13 cellular contexts compared by ENCODE assay signal in the genomic region with DNA sequence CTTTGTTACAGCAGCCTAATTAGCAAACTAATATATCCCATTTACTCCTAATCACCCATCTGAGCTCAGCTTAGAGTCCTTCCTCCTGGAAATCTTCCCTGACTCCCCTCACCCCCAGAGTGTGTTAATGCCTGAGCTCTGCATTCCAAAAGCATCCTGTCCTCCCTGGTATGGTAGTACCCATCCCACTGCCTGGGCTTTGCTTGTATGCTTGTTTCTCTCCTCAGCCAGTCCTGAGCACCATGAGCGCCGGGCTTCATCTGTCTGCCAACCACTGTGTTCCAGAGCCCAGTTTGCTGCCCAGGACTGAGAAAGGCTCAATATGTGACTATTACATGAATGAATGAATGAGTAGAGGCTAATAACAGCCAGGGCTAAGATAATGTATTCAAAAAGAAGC.
DNase-seq lines count a peak whose midpoint lies in the region; ATAC-seq and TF ChIP-seq lines count a peak whose summit lies in the region.
"Had no signal": no experiment of that assay in that cellular context is flagged by ENCODE, and none has a peak within 500 bp of the region (broad histone marks: within the 10 kb centered on the region; RNA-seq: fewer than 3 reads in every experiment).

No MANE protein-coding gene starts in this region.

- H3K79me2 ChIP-seq in GM23338 (replicated peaks; ENCODE audit: insufficient read depth): no peaks in the 10 kb centered on the region

- CTCF ChIA-PET in CD8-positive, alpha-beta memory T cell (lab: Charles Lee): no interaction called here

- H3K4me1 ChIP-seq in GM23338 (ENCODE audit: insufficient read depth) (peaks cover 15% of the 10 kb centered on the region; the same call in 1 of the 2 replicates), endodermal cell (ENCODE audit: control insufficient read depth, insufficient read depth, low read length) (peaks cover 4% of the 10 kb centered on the region)
- H3K4me1 ChIP-seq in CD8-positive, alpha-beta memory T cell (ENCODE audit: insufficient read depth, low read length): no peaks in the 10 kb centered on the region

- POLR2A ChIA-PET in CD8-positive, alpha-beta memory T cell (lab: Charles Lee): no interaction called here

- H3K9me3 ChIP-seq in endodermal cell (ENCODE audit: control insufficient read depth, low read length): no peaks in the 10 kb centered on the region
- H3K9me3 ChIP-seq in CD8-positive, alpha-beta memory T cell (ENCODE audit: low read length): no peaks in the 10 kb centered on the region

- H3K4me1 Mint-ChIP-seq in GM23338 (peaks cover 20% of the 10 kb centered on the region), endodermal cell (peaks cover 10% of the 10 kb centered on the region), nephron progenitor cell (no peaks in the 10 kb centered on the region)
- no peaks in the 10 kb centered on the region for H3K4me1 Mint-ChIP-seq in CD8-positive, alpha-beta memory T cell

- H3K27me3 ChIP-seq in GM23338 (ENCODE audit: insufficient read depth) (no peaks in the 10 kb centered on the region), endodermal cell (ENCODE audit: control insufficient read depth, insufficient read depth, low read length, poor library complexity, severe bottlenecking) (no peaks in the 10 kb centered on the region)
- H3K27me3 ChIP-seq in CD8-positive, alpha-beta memory T cell (ENCODE audit: insufficient read depth, low read length, poor library complexity, severe bottlenecking): no peaks in the 10 kb centered on the region
- H3K27me3 ChIP-seq: BLaER1 treated with 17β-estradiol and CSF1 and Interleukin-3, amounts not matched to agents 10 nM and 100 nM had no signal

- H3K9me2 ChIP-seq in GM23338 (ENCODE audit: insufficient read depth): no peaks in the 10 kb centered on the region

- H3K27me3 Mint-ChIP-seq in GM23338 (ENCODE audit: insufficient read depth, low read depth, poor library complexity) (peaks cover 3% of the 10 kb centered on the region), endodermal cell (ENCODE audit: insufficient read depth) (peaks cover 12% of the 10 kb centered on the region), nephron progenitor cell (ENCODE audit: low read depth, poor library complexity) (peaks cover 17% of the 10 kb centered on the region)
- H3K27me3 Mint-ChIP-seq in CD8-positive, alpha-beta memory T cell: peaks cover 5 to 19% of the 10 kb centered on the region in 2 donors

- TF ChIP-seq CTCF in GM23338 (conservative IDR thresholded peaks at IDR 0.05; ENCODE audit: low read depth in 2 of 2): no peak
- TF ChIP-seq CTCF in endodermal cell (conservative IDR thresholded peaks at IDR 0.05): no peak
- no peak for TF ChIP-seq CTCF in nephron progenitor cell (IDR thresholded peaks at IDR 0.05)

- peaks cover 16% of the 10 kb centered on the region for H3K9me3 Mint-ChIP-seq in GM23338
- H3K9me3 Mint-ChIP-seq in endodermal cell: peaks cover 8% of the 10 kb centered on the region
- H3K9me3 Mint-ChIP-seq in nephron progenitor cell: peaks cover 16% of the 10 kb centered on the region
- H3K9me3 Mint-ChIP-seq in CD8-positive, alpha-beta memory T cell: peaks cover 0 to 2% (median 0%) of the 10 kb centered on the region in 5 donors
- H3K9me3 Mint-ChIP-seq: CD4-positive, alpha-beta T cell had no signal

- H3K4me3 ChIP-seq in GM23338 (no peak overlapping the region), endodermal cell (ENCODE audit: low read length) (no peak overlapping the region)
- H3K4me3 ChIP-seq in CD8-positive, alpha-beta memory T cell (ENCODE audit: low read length): no peak overlapping the region
- H3K4me3 ChIP-seq: BLaER1 treated with 17β-estradiol and CSF1 and Interleukin-3, amounts not matched to agents 10 nM and 100 nM had no signal

- peaks cover 7% of the 10 kb centered on the region; the same call in 1 of the 3 replicates for H3K36me3 Mint-ChIP-seq in GM23338 (ENCODE audit: low read depth)
- no peaks in the 10 kb centered on the region for H3K36me3 Mint-ChIP-seq in endodermal cell (ENCODE audit: low read depth)
- H3K36me3 Mint-ChIP-seq in nephron progenitor cell (ENCODE audit: low read depth): no peaks in the 10 kb centered on the region
- peaks cover 0 to 4% (median 0%) of the 10 kb centered on the region in 3 donors for H3K36me3 Mint-ChIP-seq in CD8-positive, alpha-beta memory T cell

- H3K36me3 ChIP-seq in GM23338 (ENCODE audit: insufficient read depth): no peaks in the 10 kb centered on the region
- no peaks in the 10 kb centered on the region for H3K36me3 ChIP-seq in endodermal cell (ENCODE audit: control insufficient read depth, insufficient read depth, low read length)
- H3K36me3 ChIP-seq in CD8-positive, alpha-beta memory T cell (ENCODE audit: insufficient read depth, low read length): no peaks in the 10 kb centered on the region
- H3K36me3 ChIP-seq: BLaER1 treated with 17β-estradiol and CSF1 and Interleukin-3, amounts not matched to agents 10 nM and 100 nM had no signal

- H2AFZ ChIP-seq in GM23338: no peak overlapping the region

- no peak overlapping the region for H3K9ac ChIP-seq in endodermal cell (ENCODE audit: extremely low read depth, low read length, poor library complexity, severe bottlenecking)
- H3K9ac ChIP-seq: BLaER1 treated with 17β-estradiol and CSF1 and Interleukin-3, amounts not matched to agents 10 nM and 100 nM had no signal

- 0 out of 2 replicates have a peak overlapping the region, but pooled peaks have one; percentile 19 for H3K4me2 ChIP-seq in GM23338
- H3K4me2 ChIP-seq: BLaER1 treated with 17β-estradiol and CSF1 and Interleukin-3, amounts not matched to agents 10 nM and 100 nM had no signal

- no peak overlapping the region for H3K4me3 Mint-ChIP-seq in GM23338
- H3K4me3 Mint-ChIP-seq in endodermal cell: no peak overlapping the region
- no peak overlapping the region for H3K4me3 Mint-ChIP-seq in nephron progenitor cell
- H3K4me3 Mint-ChIP-seq in CD8-positive, alpha-beta memory T cell: no peak overlapping the region
- H3K4me3 Mint-ChIP-seq: CD4-positive, alpha-beta T cell had no signal

- 92 to 93% methylated on average over 2 of the region's 2 CpGs for WGBS in endodermal cell (ENCODE audit: insufficient coverage in 1 of 2, insufficient read length in 1 of 2), 2 experiments

- peak; percentile 73 for ATAC-seq in GM23338

- no peak overlapping the region; the same call in 1 of the 2 replicates for H3K27ac Mint-ChIP-seq in GM23338
- H3K27ac Mint-ChIP-seq in endodermal cell: no peak overlapping the region
- H3K27ac Mint-ChIP-seq in nephron progenitor cell: peak overlapping the region; percentile 26
- H3K27ac Mint-ChIP-seq in CD8-positive, alpha-beta memory T cell: peak overlapping the region in 1 of 8 donors; percentile 77
- H3K27ac Mint-ChIP-seq: CD4-positive, alpha-beta T cell had no signal

- no peaks in the 10 kb centered on the region for H4K20me1 ChIP-seq in GM23338 (replicated peaks; ENCODE audit: insufficient read depth)
- H4K20me1 ChIP-seq: BLaER1 treated with 17β-estradiol and CSF1 and Interleukin-3, amounts not matched to agents 10 nM and 100 nM had no signal

- H3F3A ChIP-seq in GM23338 (replicated peaks; ENCODE audit: low read depth): no peaks in the 10 kb centered on the region

- DNase-seq in GM23338 (ENCODE audit: low spot score): peak; percentile 30
- DNase-seq in NCI-H82 (lab: John Stamatoyannopoulos, UW): peak; percentile 44
- DNase-seq in endodermal cell: peak; percentile 59
- DNase-seq in nephron progenitor cell: no peak
- no peak for DNase-seq in NCI-H1694 (lab: John Stamatoyannopoulos, UW)
- no peak for DNase-seq in DMS79 (lab: John Stamatoyannopoulos, UW)
- no peak for DNase-seq in cerebellum (ENCODE audit: low spot score)
- DNase-seq in CD8-positive, alpha-beta memory T cell: no peak
- DNase-seq: ACHN; CD4-positive, alpha-beta T cell; DMS79 treated with DMSO at 0.1 percent for 48 hours; EL had no signal

- H3K27ac ChIP-seq in GM23338 (ENCODE audit: low read depth): no peak overlapping the region
- H3K27ac ChIP-seq in endodermal cell (ENCODE audit: low read depth, low read length): no peak overlapping the region
- H3K27ac ChIP-seq in CD8-positive, alpha-beta memory T cell (ENCODE audit: low read depth, low read length): no peak overlapping the region
- H3K27ac ChIP-seq: BLaER1 treated with 17β-estradiol and CSF1 and Interleukin-3, amounts not matched to agents 10 nM and 100 nM had no signal

TF ChIP-seq in GM23338, 12 proteins besides CTCF, POLR2A, EP300 and RAD21 (continues in another document):
- no peak for TF ChIP-seq ZNF114 (CRISPR knock-in tag; IDR thresholded peaks at IDR 0.05)
- no peak for TF ChIP-seq POLR2AphosphoS5 (IDR thresholded peaks at IDR 0.05; ENCODE audit: low read depth)

Comparison
In these comparisons a context has a peak if more than half of its experiments do, and no peak if none do; other contexts are left out.
1. DNase-seq: peak in GM23338 (single experiment), NCI-H82 (single experiment) and endodermal cell (single experiment); none in nephron progenitor cell (single experiment), NCI-H1694 (single experiment), DMS79 (single experiment), cerebellum (single experiment) and CD8-positive, alpha-beta memory T cell (0 of 5).